Comparison of ENCODE assay signal across 12 cellular contexts in the genomic region with DNA sequence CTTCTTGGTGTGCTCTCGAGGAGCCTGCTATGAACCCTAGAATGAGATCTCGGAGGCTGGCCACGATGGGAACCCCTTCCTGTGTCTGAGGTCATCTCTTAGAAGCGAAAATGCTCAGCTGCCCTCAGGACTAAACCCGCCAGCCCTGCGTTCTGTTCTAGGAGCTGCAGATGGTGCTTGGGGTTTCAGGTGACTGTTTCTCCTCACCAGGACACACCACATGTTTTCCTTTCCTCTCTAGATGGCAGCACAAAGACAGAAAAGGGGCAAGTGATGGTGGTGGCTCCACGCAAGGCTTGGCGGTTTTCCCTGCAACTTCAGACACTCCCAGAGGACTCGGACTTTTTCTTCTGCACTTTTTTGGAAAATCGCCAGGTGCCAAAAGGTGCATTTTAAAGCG.
DNase-seq lines count a peak whose midpoint lies in the region; ATAC-seq and TF ChIP-seq lines count a peak whose summit lies in the region.
"Had no signal": no experiment of that assay in that cellular context is flagged by ENCODE, and none has a peak within 500 bp of the region (broad histone marks: within the 10 kb centered on the region; RNA-seq: fewer than 3 reads in every experiment).

No MANE protein-coding gene starts in this region.

- H3K27ac ChIP-seq in 22Rv1 (no peak overlapping the region), PC-3 (ENCODE audit: low read length) (no peak overlapping the region), testis (no peak overlapping the region)
- H3K27ac ChIP-seq: RWPE1, upper lobe of right lung had no signal

- no peaks in the 10 kb centered on the region for H3K9me3 ChIP-seq in PC-3 (ENCODE audit: low read length)
- no peaks in the 10 kb centered on the region for H3K9me3 ChIP-seq in testis
- H3K9me3 ChIP-seq: upper lobe of right lung had no signal

- no peak overlapping the region for H2AFZ ChIP-seq in PC-3 (ENCODE audit: low read length)

- H3K79me2 ChIP-seq in PC-3 (ENCODE audit: low read length): no peaks in the 10 kb centered on the region

- no peak for TF ChIP-seq POLR2A in testis (IDR thresholded peaks at IDR 0.05)

- no peaks in the 10 kb centered on the region for H3K36me3 ChIP-seq in PC-3 (ENCODE audit: low read depth, low read length)
- H3K36me3 ChIP-seq in testis (ENCODE audit: low read depth, missing control alignments): no peaks in the 10 kb centered on the region

- DNase-seq in PC-3: no peak
- no peak for DNase-seq in fibroblast of mammary gland (ENCODE audit: low read depth)
- no peak for DNase-seq in testis
- no peak for DNase-seq in NK-92 treated with Interleukin-12 subunit alpha and Interleukin-12 subunit beta, amount 100 ng/mL, for 24 hours (lab: John Stamatoyannopoulos, UW)
- DNase-seq in NOMO-1 (lab: John Stamatoyannopoulos, UW; ENCODE audit: unreplicated experiment in 2 of 2): no peak
- DNase-seq: CD4-positive, alpha-beta T cell; effector CD8-positive, alpha-beta T cell; upper lobe of right lung had no signal

- peak; percentile 51 for ATAC-seq in HG02870 (IDR thresholded peaks at IDR 0.05; ENCODE audit: unreplicated experiment)
- no peak for ATAC-seq in PC-3
- no peak for ATAC-seq in GM19351 (IDR thresholded peaks at IDR 0.05; ENCODE audit: unreplicated experiment)
- ATAC-seq: upper lobe of right lung had no signal

- intact Hi-C loops in PC-3 (cut with micrococcal nuclease): loop anchor here (5.0 kb wide), 1 partner anchor 103 kb away; no protein-coding TSS in a partner anchor
- intact Hi-C loops in testis (cut with DNase I; ENCODE audit: low total_unique reads): no loop called here

- H3K27me3 ChIP-seq in PC-3 (ENCODE audit: low read length): no peaks in the 10 kb centered on the region
- no peaks in the 10 kb centered on the region for H3K27me3 ChIP-seq in testis
- H3K27me3 ChIP-seq: upper lobe of right lung had no signal

- TF ChIP-seq CTCF in 22Rv1 (IDR thresholded peaks at IDR 0.05) (peak; percentile 16; the same call in 1 of the 2 replicates), PC-3 (conservative IDR thresholded peaks at IDR 0.05; ENCODE audit: low read depth, low read length) (peak; percentile 31; the same call in 1 of the 2 replicates), fibroblast of mammary gland (conservative IDR thresholded peaks at IDR 0.05; ENCODE audit: control insufficient read depth, insufficient read depth, low read depth, low read length) (peak; percentile 5), testis (IDR thresholded peaks at IDR 0.05) (no peak)

- H3K9ac ChIP-seq in PC-3 (ENCODE audit: low read length): no peak overlapping the region

- no peaks in the 10 kb centered on the region for H4K20me1 ChIP-seq in PC-3 (ENCODE audit: low read length)

- H3K4me3 ChIP-seq in PC-3 (ENCODE audit: low read length): no peak overlapping the region
- no peak overlapping the region for H3K4me3 ChIP-seq in fibroblast of mammary gland (ENCODE audit: control insufficient read depth, low read depth, low read length)
- H3K4me3 ChIP-seq in testis: no peak overlapping the region
- H3K4me3 ChIP-seq: upper lobe of right lung had no signal

- BruUV-seq in PC-3 (replicated peaks; lab: Mats Ljungman, UMichigan): no TSS peak

- WGBS in testis, 2 donors: 69 to 76% methylated on average over 11 of the region's 11 CpGs

- no peaks in the 10 kb centered on the region for H3F3A ChIP-seq in PC-3 (ENCODE audit: low read length, unreplicated experiment)

- H3K4me1 ChIP-seq in PC-3 (ENCODE audit: insufficient read depth, low read length) (no peaks in the 10 kb centered on the region), testis (no peaks in the 10 kb centered on the region)
- H3K4me1 ChIP-seq: upper lobe of right lung had no signal

- no peak overlapping the region for H3K4me2 ChIP-seq in PC-3 (ENCODE audit: low read length)

- POLR2A ChIA-PET in PC-3 (lab: Charles Lee; ENCODE audit: unreplicated experiment): no interaction called here

- H3K9me2 ChIP-seq in PC-3 (replicated peaks; ENCODE audit: low read length): no peaks in the 10 kb centered on the region

- CTCF ChIA-PET in PC-3 (lab: Charles Lee): no interaction called here

Comparison
In these comparisons a context has a peak if more than half of its experiments do, and no peak if none do; other contexts are left out.
1. CTCF ChIP-seq: peak in 22Rv1 (single experiment), PC-3 (single experiment) and fibroblast of mammary gland (single experiment); none in testis (0 of 3).